In genomic region chr1:113987259-113987658, GRCh38 we compare ENCODE assay signal across 21 cellular contexts. TPM values are rescaled to one million over a fixed set of nuclear protein-coding genes. Genes with fewer than 3 reads are reported as not detected.
DNase-seq lines count a peak whose midpoint lies in the region; TF ChIP-seq lines count a peak whose summit lies in the region.
"Had no signal": no experiment of that assay in that cellular context is flagged by ENCODE, and none has a peak within 500 bp of the region (broad histone marks: within the 10 kb centered on the region; RNA-seq: fewer than 3 reads in every experiment).

No MANE protein-coding gene starts in this region.

- no peak overlapping the region for H2AFZ ChIP-seq in mesenchymal stem cell (ENCODE audit: low read depth, low read length)
- H2AFZ ChIP-seq in OCI-LY7 (ENCODE audit: low read length), result no peak overlapping the region

- CTCF ChIA-PET in HEK293 (lab: Yijun Ruan, JAX) (interaction anchor here (0.7 to 1.4 kb wide), 2 partner anchors 105 to 293 kb away, joined by 4 read pairs; no protein-coding TSS in a partner anchor), OCI-LY7 (lab: Charles Lee; ENCODE audit: unreplicated experiment) (no interaction called here), Caco-2 (lab: Charles Lee) (no interaction called here)

- H3K9me3 ChIP-seq in HEK293 (ENCODE audit: control insufficient read depth, insufficient read depth, low read depth, low read length) (no peaks in the 10 kb centered on the region), mesenchymal stem cell (ENCODE audit: control insufficient read depth, low read length) (no peaks in the 10 kb centered on the region), OCI-LY7 (ENCODE audit: low read length) (no peaks in the 10 kb centered on the region), Caco-2 (no peaks in the 10 kb centered on the region)
- H3K9me3 ChIP-seq: A549, BE2C had no signal

- no peaks in the 10 kb centered on the region for H3K9me2 ChIP-seq in OCI-LY7 (ENCODE audit: insufficient read depth, low read length)

- TF ChIP-seq CTCF in HEK293 (tag by site-specific recombination; IDR thresholded peaks at IDR 0.05), result no peak
- no peak for TF ChIP-seq CTCF in OCI-LY7 (conservative IDR thresholded peaks at IDR 0.05; ENCODE audit: low read length)
- no peak for TF ChIP-seq CTCF in Caco-2 (IDR thresholded peaks at IDR 0.05; ENCODE audit: insufficient read depth in 1 of 2, low read depth in 1 of 2, low read length in 1 of 2, severe bottlenecking in 1 of 2, unreplicated experiment in 1 of 2)

- H2BK5ac ChIP-seq in mesenchymal stem cell (ENCODE audit: low read depth, low read length, poor library complexity, severe bottlenecking), result no peak overlapping the region

- H3K27me3 Mint-ChIP-seq in Caco-2 (ENCODE audit: insufficient read depth, unreplicated experiment), result no peaks in the 10 kb centered on the region
- H3K27me3 Mint-ChIP-seq: CD4-positive, alpha-beta T cell had no signal

- H3K4ac ChIP-seq in mesenchymal stem cell (ENCODE audit: low read depth in 1 of 2, low read length in 2 of 2), result no peak overlapping the region

- no peak overlapping the region for H2BK12ac ChIP-seq in mesenchymal stem cell (ENCODE audit: low read length in 2 of 2)

- H3K4me2 ChIP-seq in mesenchymal stem cell (ENCODE audit: low read length, poor library complexity, severe bottlenecking) (no peak overlapping the region), OCI-LY7 (ENCODE audit: low read length) (no peak overlapping the region)
- H3K4me2 ChIP-seq: A549; BLaER1 treated with 17β-estradiol and CSF1 and Interleukin-3, amounts not matched to agents 10 nM and 100 nM had no signal

- H3K27ac ChIP-seq in HEK293 (ENCODE audit: extremely low read depth, low read depth, low read length) (no peak overlapping the region), mesenchymal stem cell (ENCODE audit: low read length, poor library complexity, severe bottlenecking) (no peak overlapping the region), substantia nigra (ENCODE audit: low read depth, low read length, poor library complexity, severe bottlenecking) (no peak overlapping the region), OCI-LY7 (ENCODE audit: low read depth, low read length, poor library complexity, severe bottlenecking) (no peak overlapping the region)
- H3K27ac ChIP-seq: A549; BLaER1 treated with 17β-estradiol and CSF1 and Interleukin-3, amounts not matched to agents 10 nM and 100 nM had no signal

- H3K4me3 ChIP-seq in HEK293 (ENCODE audit: low read depth, low read length), result no peak overlapping the region
- H3K4me3 ChIP-seq in mesenchymal stem cell (ENCODE audit: insufficient read depth in 1 of 2, low read depth in 1 of 2, low read length in 2 of 2), result no peak overlapping the region
- H3K4me3 ChIP-seq in skeletal muscle cell (ENCODE audit: low read depth, low read length), result no peak overlapping the region
- no peak overlapping the region for H3K4me3 ChIP-seq in OCI-LY7 (ENCODE audit: low read depth, low read length, poor library complexity, severe bottlenecking)
- H3K4me3 ChIP-seq in Caco-2 (ENCODE audit: low read depth, low read length), result no peak overlapping the region
- H3K4me3 ChIP-seq: A549; BLaER1 treated with 17β-estradiol and CSF1 and Interleukin-3, amounts not matched to agents 10 nM and 100 nM had no signal

- POLR2A ChIA-PET in HEK293 (lab: Yijun Ruan, JAX) (no interaction called here), OCI-LY7 (lab: Charles Lee) (interaction anchor here (0.6 to 2.0 kb wide), 2 partner anchors 9 to 10 kb away, joined by 3 to 4 read pairs; no protein-coding TSS in a partner anchor), Caco-2 (lab: Charles Lee) (no interaction called here)

- H3K36me3 ChIP-seq in HEK293 (ENCODE audit: control insufficient read depth in 2 of 2, insufficient read depth in 1 of 2, low read length in 2 of 2) (no peaks in the 10 kb centered on the region), mesenchymal stem cell (ENCODE audit: control insufficient read depth in 1 of 2, insufficient read depth in 2 of 2, low read depth in 1 of 2, low read length in 2 of 2) (no peaks in the 10 kb centered on the region), OCI-LY7 (ENCODE audit: insufficient read depth, low read length) (no peaks in the 10 kb centered on the region), Caco-2 (ENCODE audit: control insufficient read depth, insufficient read depth, low read length) (no peaks in the 10 kb centered on the region)
- H3K36me3 ChIP-seq: BE2C had no signal

- H2BK15ac ChIP-seq in mesenchymal stem cell (ENCODE audit: low read depth, poor library complexity, severe bottlenecking), result no peak overlapping the region

- no peak overlapping the region for H3K4me3 Mint-ChIP-seq in Caco-2 (ENCODE audit: unreplicated experiment)
- H3K4me3 Mint-ChIP-seq: CD14-positive monocyte; CD4-positive, alpha-beta T cell; CD8-positive, alpha-beta memory T cell had no signal

- no peaks in the 10 kb centered on the region for H3K79me2 ChIP-seq in OCI-LY7 (ENCODE audit: insufficient read depth, low read depth, low read length)

- intact Hi-C loops in OCI-LY7 (cut with micrococcal nuclease; ENCODE audit: unreplicated experiment) (no loop called here), Caco-2 (cut with micrococcal nuclease; ENCODE audit: unreplicated experiment) (no loop called here)

- no peak overlapping the region for H3K14ac ChIP-seq in mesenchymal stem cell (ENCODE audit: low read length in 2 of 2)

- peaks cover 14% of the 10 kb centered on the region for H3K9me3 Mint-ChIP-seq in Caco-2 (ENCODE audit: unreplicated experiment)
- H3K9me3 Mint-ChIP-seq: CD4-positive, alpha-beta T cell; CD8-positive, alpha-beta memory T cell had no signal

- H4K91ac ChIP-seq in mesenchymal stem cell (ENCODE audit: low read length), result no peak overlapping the region

- H4K20me1 ChIP-seq in OCI-LY7 (ENCODE audit: insufficient read depth, low read length), result no peaks in the 10 kb centered on the region
- H4K20me1 ChIP-seq: BLaER1 treated with 17β-estradiol and CSF1 and Interleukin-3, amounts not matched to agents 10 nM and 100 nM had no signal

- no peaks in the 10 kb centered on the region for H3K4me1 Mint-ChIP-seq in Caco-2 (ENCODE audit: low read depth, unreplicated experiment)
- H3K4me1 Mint-ChIP-seq: CD8-positive, alpha-beta memory T cell had no signal

- DNase-seq in mesenchymal stem cell (peak; percentile 24), skeletal muscle cell (ENCODE audit: low read depth) (peak; percentile 55), dedifferentiated amniotic fluid mesenchymal stem cell (ENCODE audit: extremely low spot score) (no peak), substantia nigra (lab: John Stamatoyannopoulos, UW) (no peak), OCI-LY7 (ENCODE audit: low spot score) (no peak), Caco-2 (no peak)
- DNase-seq: 8988T; ACHN; AML-193; BE2C; Calu3; CD4-positive, alpha-beta T cell; CD8-positive, alpha-beta memory T cell; DMS53; DMS79 treated with DMSO at 0.1 percent for 48 hours; H7; HCEC 1CT had no signal

- H3K36me3 Mint-ChIP-seq in Caco-2 (ENCODE audit: insufficient read depth, unreplicated experiment), result no peaks in the 10 kb centered on the region

- peaks cover 5% of the 10 kb centered on the region; the same call in 1 of the 2 replicates for H3K4me1 ChIP-seq in HEK293 (ENCODE audit: control insufficient read depth, insufficient read depth, low read length)
- peaks cover 25% of the 10 kb centered on the region for H3K4me1 ChIP-seq in mesenchymal stem cell (ENCODE audit: control insufficient read depth, insufficient read depth, low read depth, low read length)
- no peaks in the 10 kb centered on the region for H3K4me1 ChIP-seq in OCI-LY7 (ENCODE audit: insufficient read depth, low read length, poor library complexity, severe bottlenecking)
- H3K4me1 ChIP-seq in Caco-2, result no peaks in the 10 kb centered on the region
- H3K4me1 ChIP-seq: BE2C had no signal

- 54% methylated on average over 5 of the region's 5 CpGs for WGBS in mesenchymal stem cell

- H2BK120ac ChIP-seq in mesenchymal stem cell (ENCODE audit: low read depth, low read length), result no peak overlapping the region

- H3K27me3 ChIP-seq in mesenchymal stem cell (ENCODE audit: control insufficient read depth in 1 of 2, insufficient read depth in 1 of 2, low read length in 2 of 2) (no peaks in the 10 kb centered on the region), Caco-2 (replicated peaks; ENCODE audit: control insufficient read depth, insufficient read depth, low read length) (no peaks in the 10 kb centered on the region)
- H3K27me3 ChIP-seq: BE2C; BLaER1 treated with 17β-estradiol and CSF1 and Interleukin-3, amounts not matched to agents 10 nM and 100 nM had no signal

- no peak overlapping the region for H3K23ac ChIP-seq in mesenchymal stem cell (ENCODE audit: low read length in 2 of 2)

- H3K79me1 ChIP-seq in mesenchymal stem cell (replicated peaks; ENCODE audit: low read length, poor library complexity, severe bottlenecking), result no peaks in the 10 kb centered on the region

- H3K27ac Mint-ChIP-seq in Caco-2 (ENCODE audit: unreplicated experiment), result no peak overlapping the region
- H3K27ac Mint-ChIP-seq: CD14-positive monocyte; CD4-positive, alpha-beta T cell; CD8-positive, alpha-beta memory T cell had no signal

- BruUV-seq in OCI-LY7 (replicated peaks; lab: Mats Ljungman, UMichigan) (no TSS peak), Caco-2 (replicated peaks; lab: Mats Ljungman, UMichigan) (no TSS peak)

- no peak overlapping the region for H3K9ac ChIP-seq in mesenchymal stem cell (ENCODE audit: low read length)
- H3K9ac ChIP-seq: BLaER1 treated with 17β-estradiol and CSF1 and Interleukin-3, amounts not matched to agents 10 nM and 100 nM had no signal

- H4K8ac ChIP-seq in mesenchymal stem cell (ENCODE audit: low read length), result no peak overlapping the region

- no peak overlapping the region for H3K18ac ChIP-seq in mesenchymal stem cell (ENCODE audit: low read depth in 1 of 2, low read length in 2 of 2)

- H2AK5ac ChIP-seq in mesenchymal stem cell (ENCODE audit: low read length, severe bottlenecking), result no peak overlapping the region

TF ChIP-seq in HEK293, 187 proteins besides CTCF, POLR2A, EP300 and RAD21 (continues in another document):
- TF ChIP-seq SCRT2 (tag by site-specific recombination; IDR thresholded peaks at IDR 0.05) (peak; percentile 66), ZNF112 (tag by site-specific recombination; IDR thresholded peaks at IDR 0.05) (no peak), GLI4 (tag by site-specific recombination; IDR thresholded peaks at IDR 0.05) (no peak), ZNF10 (tag by site-specific recombination; IDR thresholded peaks at IDR 0.05) (no peak)

RNA-seq across cellular contexts. Expression of gene OLFML3, which starts 8.0 kb away (rescaled TPM):
- polyA plus RNA-seq in mesenchymal stem cell (2013, experiment 1 of 2), result 118 TPM
- polyA plus RNA-seq in mesenchymal stem cell (2013, experiment 2 of 2), result 119 TPM
- total RNA-seq in OCI-LY7 (2014; rRNA removed; shearing (Covaris generic)), result 0.21 and 0.44 TPM in 2 replicates
- total RNA-seq in OCI-LY7 (2022) (0.34 and 0.35 TPM in 2 replicates), Caco-2 (2022) (29.1 and 36.5 TPM in 2 replicates)
- total RNA-seq: Calu3 had no signal
- polyA plus RNA-seq: CD8-positive, alpha-beta memory T cell had no signal

RNA-seq across cellular contexts. Expression of gene HIPK1, which starts 58.1 kb away (rescaled TPM):
- 21.0 TPM for polyA plus RNA-seq in mesenchymal stem cell (2013, experiment 1 of 2)
- polyA plus RNA-seq in mesenchymal stem cell (2013, experiment 2 of 2), result 20.0 TPM
- 17.3 and 20.4 TPM in 2 replicates for total RNA-seq in OCI-LY7 (2014; rRNA removed; shearing (Covaris generic))
- total RNA-seq in OCI-LY7 (2022), result 50.2 and 52.6 TPM in 2 replicates
- total RNA-seq in Caco-2 (2022), result 42.6 and 48.2 TPM in 2 replicates

Comparison
In these comparisons a context has a peak if more than half of its experiments do, and no peak if none do; other contexts are left out.
1. DNase-seq: peak in mesenchymal stem cell (single experiment) and skeletal muscle cell (single experiment); none in dedifferentiated amniotic fluid mesenchymal stem cell (single experiment), substantia nigra (0 of 49), OCI-LY7 (single experiment) and Caco-2 (0 of 2).
2. RNA of gene OLFML3, which starts 8.0 kb away (total RNA-seq): 29.1 to 36.5 TPM in Caco-2; 0.21 to 0.44 TPM in OCI-LY7; every median in the first group is over 10 times any median in the second.